ENCODE assay signal across 7 cellular contexts in genomic region chrX:104662694-104663093, GRCh38.
"Had no signal": no experiment of that assay in that cellular context is flagged by ENCODE, and none has a peak within 500 bp of the region (broad histone marks: within the 10 kb centered on the region; RNA-seq: fewer than 3 reads in every experiment).

No MANE protein-coding gene starts in this region.

- H3K4me3 ChIP-seq: GM23248, HAP-1 had no signal

- H3K9me3 ChIP-seq: HAP-1 had no signal

- H3K27ac ChIP-seq: GM23248 had no signal

- H3K9ac ChIP-seq: GM23248 had no signal

- H2AFZ ChIP-seq: GM23248 had no signal

- FAIRE-seq: HTR-8/SVneo had no signal

- ATAC-seq: HCT116 had no signal

- H3K36me3 ChIP-seq: HAP-1 had no signal

- H3K4me1 ChIP-seq: HAP-1 had no signal

- DNase-seq: GM23248, GOT3, H7, HFFc6 had no signal
